1 cellular context compared by ENCODE assay signal in genomic region chr16:85898521-85899442, GRCh38.
TF ChIP-seq lines count a peak whose summit lies in the region.

IRF8 (plus strand) TSS chr16:85899162; CDS start chr16:85903016, 3,854 bp downstream.

TF ChIP-seq in IMR-90, 13 proteins besides CTCF, POLR2A, EP300 and RAD21 (continued from another document):
- no peak for TF ChIP-seq BHLHE40 (IDR thresholded peaks at IDR 0.05; ENCODE audit: low read depth, low read length)
- no peak for TF ChIP-seq FOS (IDR thresholded peaks at IDR 0.05; ENCODE audit: low read depth, low read length)
TF ChIP-seq in IMR-90: peak in this region for 0.
